Comparison of ENCODE assay signal across 20 cellular contexts in genomic region chr14:38567728-38568127, GRCh38.
DNase-seq lines count a peak whose midpoint lies in the region; ATAC-seq and TF ChIP-seq lines count a peak whose summit lies in the region.
"Had no signal": no experiment of that assay in that cellular context is flagged by ENCODE, and none has a peak within 500 bp of the region (broad histone marks: within the 10 kb centered on the region; RNA-seq: fewer than 3 reads in every experiment).

No MANE protein-coding gene starts in this region.

- no peak for TF ChIP-seq CTCF in neural cell (IDR thresholded peaks at IDR 0.05; ENCODE audit: poor library complexity, severe bottlenecking)
- TF ChIP-seq CTCF in sigmoid colon (IDR thresholded peaks at IDR 0.05), result no peak

- no peaks in the 10 kb centered on the region for H3K79me2 ChIP-seq in neural cell (replicated peaks; ENCODE audit: insufficient read depth, low read length)

- peak; percentile 9 to 46 for DNase-seq in NCI-H446 (lab: John Stamatoyannopoulos, UW)
- no peak for DNase-seq in activated T-helper 2 cell treated with anti-CD3 and anti-CD28 coated beads, Interferon-gamma antibody, Interleukin-2, Interleukin-4, amounts not matched to agents 10 μg/mL and 5 μg/mL and 100 μg/mL, durations not matched to agents 14 hours and 24 hours and 36 hours (ENCODE audit: low spot score)
- DNase-seq in sigmoid colon, result no peak
- DNase-seq in NCI-H146 treated with DMSO at 0.1 percent for 48 hours (lab: John Stamatoyannopoulos, UW; ENCODE audit: unreplicated experiment), result no peak
- no peak for DNase-seq in NCI-H146 (lab: John Stamatoyannopoulos, UW)
- DNase-seq: 8988T; Caco-2; CD4-positive, alpha-beta T cell; DMS153; DMS79; GDM1; HCEC 1CT had no signal

- no peaks in the 10 kb centered on the region for H4K20me1 ChIP-seq in BLaER1
- no peaks in the 10 kb centered on the region for H4K20me1 ChIP-seq in neural cell (ENCODE audit: insufficient read depth)

- no peak for TF ChIP-seq EP300 in neural cell (conservative IDR thresholded peaks at IDR 0.05; ENCODE audit: poor library complexity, severe bottlenecking)
- TF ChIP-seq EP300 in sigmoid colon (IDR thresholded peaks at IDR 0.05), result no peak

- no peak for TF ChIP-seq POLR2A in sigmoid colon (IDR thresholded peaks at IDR 0.05)

- intact Hi-C loops in activated T-helper 2 cell treated with anti-CD3 and anti-CD28 coated beads, Interferon-gamma antibody, Interleukin-2, Interleukin-4, amounts not matched to agents 10 μg/mL and 5 μg/mL and 100 μg/mL, durations not matched to agents 14 hours and 24 hours and 36 hours (cut with micrococcal nuclease), result no loop called here
- intact Hi-C loops in sigmoid colon (cut with DNase I), result no loop called here

- no peak overlapping the region for H2AFZ ChIP-seq in neural cell (ENCODE audit: low read depth, low read length)
- H2AFZ ChIP-seq: GM23338 had no signal

- H3K9me2 ChIP-seq in neural cell (ENCODE audit: insufficient read depth, low read length), result no peaks in the 10 kb centered on the region

- H3K9me3 Mint-ChIP-seq in activated T-helper 2 cell treated with anti-CD3 and anti-CD28 coated beads, Interferon-gamma antibody, Interleukin-2, Interleukin-4, amounts not matched to agents 10 μg/mL and 5 μg/mL and 100 μg/mL, durations not matched to agents 14 hours and 24 hours and 36 hours, result no peaks in the 10 kb centered on the region
- H3K9me3 Mint-ChIP-seq: GM23338 had no signal

- H3K4me1 Mint-ChIP-seq in activated T-helper 2 cell treated with anti-CD3 and anti-CD28 coated beads, Interferon-gamma antibody, Interleukin-2, Interleukin-4, amounts not matched to agents 10 μg/mL and 5 μg/mL and 100 μg/mL, durations not matched to agents 14 hours and 24 hours and 36 hours (ENCODE audit: low read depth), result peaks cover 7% of the 10 kb centered on the region
- H3K4me1 Mint-ChIP-seq: B cell, GM23338 had no signal

- no peak for ATAC-seq in GM21381 (IDR thresholded peaks at IDR 0.05; ENCODE audit: unreplicated experiment)
- ATAC-seq: GM23338, K562 had no signal

- H3K36me3 ChIP-seq in BLaER1, result no peaks in the 10 kb centered on the region
- no peaks in the 10 kb centered on the region for H3K36me3 ChIP-seq in neural cell (ENCODE audit: insufficient read depth, low read length)
- H3K36me3 ChIP-seq in sigmoid colon, result no peaks in the 10 kb centered on the region

- H3K27ac ChIP-seq in BLaER1 (no peak overlapping the region), neural cell (ENCODE audit: low read length) (peak overlapping the region; percentile 51), sigmoid colon (no peak overlapping the region)
- H3K27ac ChIP-seq: C4-2B, HL-60 had no signal

- H3K4me2 ChIP-seq in BLaER1, result peak overlapping the region; percentile 17
- no peak overlapping the region for H3K4me2 ChIP-seq in neural cell (ENCODE audit: low read length)
- H3K4me2 ChIP-seq: GM23338 had no signal

- no peaks in the 10 kb centered on the region for H3K36me3 Mint-ChIP-seq in activated T-helper 2 cell treated with anti-CD3 and anti-CD28 coated beads, Interferon-gamma antibody, Interleukin-2, Interleukin-4, amounts not matched to agents 10 μg/mL and 5 μg/mL and 100 μg/mL, durations not matched to agents 14 hours and 24 hours and 36 hours (ENCODE audit: low read depth)

- H3K9me3 ChIP-seq in BLaER1, result peaks cover 23% of the 10 kb centered on the region
- H3K9me3 ChIP-seq in neural cell (ENCODE audit: low read length), result no peaks in the 10 kb centered on the region
- no peaks in the 10 kb centered on the region for H3K9me3 ChIP-seq in sigmoid colon
- H3K9me3 ChIP-seq: Caco-2 had no signal

- H3F3A ChIP-seq in neural cell (ENCODE audit: insufficient read depth, low read length, poor library complexity, severe bottlenecking), result no peaks in the 10 kb centered on the region

- H3K27me3 ChIP-seq in BLaER1, result no peaks in the 10 kb centered on the region
- H3K27me3 ChIP-seq in neural cell (ENCODE audit: insufficient read depth, low read depth, low read length), result no peaks in the 10 kb centered on the region
- H3K27me3 ChIP-seq in sigmoid colon, result no peaks in the 10 kb centered on the region

- peak overlapping the region; percentile 7 for H3K4me3 Mint-ChIP-seq in activated T-helper 2 cell treated with anti-CD3 and anti-CD28 coated beads, Interferon-gamma antibody, Interleukin-2, Interleukin-4, amounts not matched to agents 10 μg/mL and 5 μg/mL and 100 μg/mL, durations not matched to agents 14 hours and 24 hours and 36 hours (ENCODE audit: low read depth)
- H3K4me3 Mint-ChIP-seq: B cell; CD4-positive, alpha-beta T cell; GM23338 had no signal

- TF ChIP-seq RAD21 in neural cell (conservative IDR thresholded peaks at IDR 0.05), result no peak

- H3K9ac ChIP-seq in BLaER1, result no peak overlapping the region
- H3K9ac ChIP-seq in neural cell (ENCODE audit: low read length), result no peak overlapping the region

- H3K27me3 Mint-ChIP-seq in activated T-helper 2 cell treated with anti-CD3 and anti-CD28 coated beads, Interferon-gamma antibody, Interleukin-2, Interleukin-4, amounts not matched to agents 10 μg/mL and 5 μg/mL and 100 μg/mL, durations not matched to agents 14 hours and 24 hours and 36 hours (ENCODE audit: low read depth), result no peaks in the 10 kb centered on the region
- H3K27me3 Mint-ChIP-seq: B cell; CD4-positive, alpha-beta T cell had no signal

- peaks cover 12% of the 10 kb centered on the region for H3K4me1 ChIP-seq in BLaER1
- H3K4me1 ChIP-seq in sigmoid colon, result no peaks in the 10 kb centered on the region
- H3K4me1 ChIP-seq: Caco-2 had no signal

- H3K4me3 ChIP-seq in BLaER1 (no peak overlapping the region), neural cell (ENCODE audit: low read length) (no peak overlapping the region), sigmoid colon (no peak overlapping the region)
- H3K4me3 ChIP-seq: GM23338, K562 had no signal

- H3K27ac Mint-ChIP-seq in activated T-helper 2 cell treated with anti-CD3 and anti-CD28 coated beads, Interferon-gamma antibody, Interleukin-2, Interleukin-4, amounts not matched to agents 10 μg/mL and 5 μg/mL and 100 μg/mL, durations not matched to agents 14 hours and 24 hours and 36 hours, result no peak overlapping the region
- H3K27ac Mint-ChIP-seq: B cell; CD4-positive, alpha-beta T cell; GM23338 had no signal

TF ChIP-seq in neural cell, 6 proteins besides CTCF, POLR2A, EP300 and RAD21:
- TF ChIP-seq POLR2AphosphoS5 (IDR thresholded peaks at IDR 0.05) (no peak), TAF1 (IDR thresholded peaks at IDR 0.05; ENCODE audit: low read depth) (no peak)

Comparison
In these comparisons a context has a peak if more than half of its experiments do, and no peak if none do; other contexts are left out.
1. DNase-seq: peak in NCI-H446 (2 of 2); none in activated T-helper 2 cell treated with anti-CD3 and anti-CD28 coated beads, Interferon-gamma antibody, Interleukin-2, Interleukin-4, amounts not matched to agents 10 μg/mL and 5 μg/mL and 100 μg/mL, durations not matched to agents 14 hours and 24 hours and 36 hours (single experiment), sigmoid colon (single experiment), NCI-H146 treated with DMSO at 0.1 percent for 48 hours (single experiment) and NCI-H146 (single experiment).